In the genomic region with DNA sequence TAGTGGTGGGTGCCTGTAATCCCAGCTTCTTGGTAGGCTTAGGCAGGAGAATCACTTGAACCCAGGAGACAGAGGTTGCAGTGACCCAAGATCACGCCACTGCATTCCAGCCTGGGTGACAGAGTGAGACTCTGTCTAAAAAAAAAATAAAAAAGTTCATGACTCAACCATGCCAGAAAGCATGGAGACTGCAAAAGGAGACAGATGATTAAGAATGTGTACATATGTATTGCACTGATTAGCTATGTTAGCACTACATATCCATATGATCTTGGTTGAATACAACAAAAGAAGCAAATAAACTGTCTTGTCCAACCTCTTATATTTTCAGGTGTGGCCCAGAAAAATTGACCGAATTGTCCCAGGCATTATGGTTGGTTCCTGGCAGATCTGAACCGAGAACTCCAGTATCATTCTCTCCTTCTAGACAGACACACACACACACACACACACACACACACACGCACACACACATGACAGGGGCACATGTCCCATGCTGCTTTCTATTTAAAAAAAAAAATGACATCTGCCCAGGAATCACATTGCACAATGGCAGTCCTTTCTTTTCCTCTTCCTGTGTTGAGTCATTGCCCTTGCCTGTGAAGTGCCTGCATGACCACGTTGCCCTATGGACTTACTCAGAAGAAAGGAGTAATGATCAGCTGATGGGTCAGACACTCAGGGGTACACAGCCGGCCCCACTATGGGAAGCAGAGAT, we compare ENCODE assay signal across 9 cellular contexts.
DNase-seq lines count a peak whose midpoint lies in the region; ATAC-seq and TF ChIP-seq lines count a peak whose summit lies in the region.
"Had no signal": no experiment of that assay in that cellular context is flagged by ENCODE, and none has a peak within 500 bp of the region (broad histone marks: within the 10 kb centered on the region; RNA-seq: fewer than 3 reads in every experiment).

No MANE protein-coding gene starts in this region.

- no peak overlapping the region for H3K4me3 Mint-ChIP-seq in natural killer cell treated with Interleukin-12 subunit alpha and Interleukin-12 subunit beta and Interleukin-15 and Interleukin-18, amount 100 ng/mL, for 72 hours
- H3K4me3 Mint-ChIP-seq in natural killer cell (no peak overlapping the region), T-helper 17 cell (no peak overlapping the region)
- no peak overlapping the region for H3K4me3 Mint-ChIP-seq in activated CD4-positive, alpha-beta memory T cell treated with anti-CD3 and anti-CD28 coated beads for 36 hours

- CTCF ChIA-PET in activated CD4-positive, alpha-beta memory T cell treated with anti-CD3 and anti-CD28 coated beads for 36 hours (lab: Charles Lee): interaction anchor here (1.0 kb wide), 1 partner anchor 67 kb away, joined by 3 read pairs; no protein-coding TSS in a partner anchor

- peaks cover 0 to 3% of the 10 kb centered on the region in 2 donors for H3K4me1 Mint-ChIP-seq in natural killer cell treated with Interleukin-12 subunit alpha and Interleukin-12 subunit beta and Interleukin-15 and Interleukin-18, amount 100 ng/mL, for 72 hours (ENCODE audit: low read depth in 2 of 2)
- H3K4me1 Mint-ChIP-seq in natural killer cell: no peaks in the 10 kb centered on the region
- H3K4me1 Mint-ChIP-seq in T-helper 17 cell: no peaks in the 10 kb centered on the region
- no peaks in the 10 kb centered on the region for H3K4me1 Mint-ChIP-seq in activated CD4-positive, alpha-beta memory T cell treated with anti-CD3 and anti-CD28 coated beads for 36 hours (ENCODE audit: low read depth)

- H3K4me3 ChIP-seq in aorta (ENCODE audit: low read length in 2 of 2): no peak overlapping the region

- ATAC-seq in natural killer cell treated with Interleukin-12 subunit alpha and Interleukin-12 subunit beta and Interleukin-15 and Interleukin-18, amount 100 ng/mL, for 72 hours: peak; percentile 41 to 57
- ATAC-seq in natural killer cell: no peak
- peak; percentile 36 for ATAC-seq in T-helper 17 cell
- peak; percentile 53 for ATAC-seq in left lobe of liver
- ATAC-seq in aorta (ENCODE audit: low FRiP score): peak; percentile 53
- no peak for ATAC-seq in GM21360 (IDR thresholded peaks at IDR 0.05; ENCODE audit: unreplicated experiment)

- no peak for DNase-seq in natural killer cell treated with Interleukin-12 subunit alpha and Interleukin-12 subunit beta and Interleukin-15 and Interleukin-18, amount 100 ng/mL, for 72 hours (ENCODE audit: low spot score)
- no peak for DNase-seq in natural killer cell
- no peak for DNase-seq in T-helper 17 cell
- DNase-seq in left lobe of liver (ENCODE audit: low spot score): no peak
- peak in 1 of 2 donors; percentile 69 for DNase-seq in aorta
- DNase-seq in dedifferentiated amniotic fluid mesenchymal stem cell (ENCODE audit: extremely low spot score): no peak
- DNase-seq in activated CD4-positive, alpha-beta memory T cell treated with anti-CD3 and anti-CD28 coated beads for 36 hours: no peak

- no peaks in the 10 kb centered on the region for H3K4me1 ChIP-seq in aorta (ENCODE audit: control insufficient read depth in 1 of 2, insufficient read depth in 2 of 2, low read length in 2 of 2)

- 65 to 74% methylated on average over 6 of the region's 6 CpGs for WGBS in aorta, 2 donors

- H3K27ac Mint-ChIP-seq in natural killer cell treated with Interleukin-12 subunit alpha and Interleukin-12 subunit beta and Interleukin-15 and Interleukin-18, amount 100 ng/mL, for 72 hours: no peak overlapping the region
- H3K27ac Mint-ChIP-seq in natural killer cell (no peak overlapping the region), T-helper 17 cell (no peak overlapping the region)
- H3K27ac Mint-ChIP-seq in activated CD4-positive, alpha-beta memory T cell treated with anti-CD3 and anti-CD28 coated beads for 36 hours: no peak overlapping the region

- H3K9me3 ChIP-seq in T-helper 17 cell (ENCODE audit: control insufficient read depth, low read length, poor library complexity, severe bottlenecking): no peaks in the 10 kb centered on the region
- H3K9me3 ChIP-seq in aorta (ENCODE audit: control insufficient read depth, low read length): peaks cover 2% of the 10 kb centered on the region

- POLR2A ChIA-PET in activated CD4-positive, alpha-beta memory T cell treated with anti-CD3 and anti-CD28 coated beads for 36 hours (lab: Charles Lee): no interaction called here

- H3K9me3 Mint-ChIP-seq in natural killer cell treated with Interleukin-12 subunit alpha and Interleukin-12 subunit beta and Interleukin-15 and Interleukin-18, amount 100 ng/mL, for 72 hours: no peaks in the 10 kb centered on the region
- H3K9me3 Mint-ChIP-seq in natural killer cell: no peaks in the 10 kb centered on the region
- no peaks in the 10 kb centered on the region for H3K9me3 Mint-ChIP-seq in activated CD4-positive, alpha-beta memory T cell treated with anti-CD3 and anti-CD28 coated beads for 36 hours

- H3K36me3 ChIP-seq in aorta (ENCODE audit: control insufficient read depth in 1 of 2, insufficient read depth in 2 of 2, low read length in 1 of 2): no peaks in the 10 kb centered on the region

- H3K36me3 Mint-ChIP-seq in natural killer cell treated with Interleukin-12 subunit alpha and Interleukin-12 subunit beta and Interleukin-15 and Interleukin-18, amount 100 ng/mL, for 72 hours: no peaks in the 10 kb centered on the region
- H3K36me3 Mint-ChIP-seq in natural killer cell (no peaks in the 10 kb centered on the region), T-helper 17 cell (ENCODE audit: low read depth) (no peaks in the 10 kb centered on the region)
- H3K36me3 Mint-ChIP-seq in activated CD4-positive, alpha-beta memory T cell treated with anti-CD3 and anti-CD28 coated beads for 36 hours: no peaks in the 10 kb centered on the region

- no peaks in the 10 kb centered on the region for H3K27me3 ChIP-seq in aorta (ENCODE audit: control insufficient read depth in 1 of 2, insufficient read depth in 2 of 2, low read length in 1 of 2)

- H3K27ac ChIP-seq in aorta (ENCODE audit: low read depth in 1 of 2, low read length in 2 of 2): no peak overlapping the region
- H3K27ac ChIP-seq: KMS-11 had no signal

- intact Hi-C loops in natural killer cell (cut with micrococcal nuclease): no loop called here
- intact Hi-C loops in aorta (cut with DNase I): no loop called here
- intact Hi-C loops in activated CD4-positive, alpha-beta memory T cell treated with anti-CD3 and anti-CD28 coated beads for 36 hours (cut with micrococcal nuclease): no loop called here

- TF ChIP-seq CTCF in natural killer cell (IDR thresholded peaks at IDR 0.05): no peak

- H3K27me3 Mint-ChIP-seq in natural killer cell treated with Interleukin-12 subunit alpha and Interleukin-12 subunit beta and Interleukin-15 and Interleukin-18, amount 100 ng/mL, for 72 hours: peaks cover 10 to 20% of the 10 kb centered on the region in 2 donors
- peaks cover 0 to 8% of the 10 kb centered on the region in 2 donors for H3K27me3 Mint-ChIP-seq in natural killer cell (ENCODE audit: low read depth in 2 of 2)
- H3K27me3 Mint-ChIP-seq in T-helper 17 cell: no peaks in the 10 kb centered on the region
- H3K27me3 Mint-ChIP-seq in activated CD4-positive, alpha-beta memory T cell treated with anti-CD3 and anti-CD28 coated beads for 36 hours: peaks cover 4% of the 10 kb centered on the region

Comparison
In these comparisons a context has a peak if more than half of its experiments do, and no peak if none do; other contexts are left out.
1. ATAC-seq: peak in natural killer cell treated with Interleukin-12 subunit alpha and Interleukin-12 subunit beta and Interleukin-15 and Interleukin-18, amount 100 ng/mL, for 72 hours (2 of 2), T-helper 17 cell (single experiment), left lobe of liver (single experiment) and aorta (single experiment); none in natural killer cell (0 of 3) and GM21360 (single experiment).